24 cellular contexts compared by ENCODE assay signal in the genomic region with DNA sequence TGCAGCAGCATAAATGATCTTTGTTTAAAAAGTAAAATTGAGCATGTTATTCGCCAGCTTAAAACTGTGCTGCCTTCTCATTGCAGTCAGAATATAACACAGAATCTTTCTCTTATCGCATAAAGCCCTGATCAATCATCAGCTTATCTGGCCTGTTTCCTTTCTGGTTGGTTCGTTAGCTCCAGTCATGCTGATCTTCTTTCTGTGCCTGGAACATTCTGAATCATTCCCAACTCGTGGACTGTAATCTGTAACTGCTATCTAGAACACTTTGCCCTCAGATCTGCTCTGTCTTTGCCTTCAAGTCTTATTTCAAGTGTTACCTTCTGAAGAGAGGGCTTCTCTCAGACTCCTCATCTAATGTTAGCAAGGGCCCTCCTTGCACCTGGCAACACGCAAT. TPM values are rescaled to one million over a fixed set of nuclear protein-coding genes. Genes with fewer than 3 reads are reported as not detected.
DNase-seq lines count a peak whose midpoint lies in the region; ATAC-seq, FAIRE-seq and TF ChIP-seq lines count a peak whose summit lies in the region.
"Had no signal": no experiment of that assay in that cellular context is flagged by ENCODE, and none has a peak within 500 bp of the region (broad histone marks: within the 10 kb centered on the region; RNA-seq: fewer than 3 reads in every experiment).

No MANE protein-coding gene starts in this region.

- no peak overlapping the region for H3K9ac ChIP-seq in K562 (ENCODE audit: insufficient read depth in 1 of 2, low read depth in 2 of 2, low read length in 2 of 2)

- no peaks in the 10 kb centered on the region for H3K27me3 ChIP-seq in K562 (ENCODE audit: control insufficient read depth in 2 of 2, insufficient read depth in 2 of 2, low read length in 2 of 2)
- no peaks in the 10 kb centered on the region for H3K27me3 ChIP-seq in tibial artery
- H3K27me3 ChIP-seq: spleen had no signal

- ATAC-seq in K562, result peak; percentile 54
- ATAC-seq in effector memory CD8-positive, alpha-beta T cell (replicated peaks), result no peak
- ATAC-seq: activated CD8-positive, alpha-beta memory T cell treated with anti-CD3 and anti-CD28 coated beads, Interleukin-2, amount 10 ng/mL, durations not matched to agents 7 days and 5 days; left lobe of liver; Right ventricle myocardium inferior had no signal

- CTCF ChIA-PET in K562 (lab: Yijun Ruan, JAX; ENCODE audit: low intra/inter-chr PET ratio), result no interaction called here

- H3K27me3 Mint-ChIP-seq in effector memory CD8-positive, alpha-beta T cell, result peaks cover 26 to 39% of the 10 kb centered on the region in 2 donors

- peak; percentile 87 for TF ChIP-seq EP300 in K562 (IDR thresholded peaks at IDR 0.05; ENCODE audit: low read length)

- H2AFZ ChIP-seq in K562 (ENCODE audit: low read depth, low read length), result peak overlapping the region; percentile 73

- H3K4me1 Mint-ChIP-seq in effector memory CD8-positive, alpha-beta T cell (ENCODE audit: low read depth in 2 of 2), result no peaks in the 10 kb centered on the region
- H3K4me1 Mint-ChIP-seq: activated CD8-positive, alpha-beta memory T cell treated with anti-CD3 and anti-CD28 coated beads, Interleukin-2, amount 10 ng/mL, durations not matched to agents 7 days and 5 days; activated naive CD4-positive, alpha-beta T cell treated with anti-CD3 and anti-CD28 coated beads, Interleukin-2, amount 50 U/mL, for 24 hours; neural crest cell had no signal

- H3K4me1 ChIP-seq in K562 (replicated peaks in 1 of 2; ENCODE audit: control insufficient read depth in 2 of 2, insufficient read depth in 2 of 2, low read length in 2 of 2), result peaks cover 0 to 10% of the 10 kb centered on the region in 2 experiments; a peak in 3 of 5 replicates
- no peaks in the 10 kb centered on the region for H3K4me1 ChIP-seq in tibial artery

- H3K4me3 ChIP-seq in K562 (no peak overlapping the region), retinal pigment epithelial cell (ENCODE audit: low read length) (no peak overlapping the region), tibial artery (no peak overlapping the region)
- H3K4me3 ChIP-seq: spleen had no signal

- H3K9me3 ChIP-seq in K562 (replicated peaks; ENCODE audit: control insufficient read depth, insufficient read depth, low read depth, low read length), result no peaks in the 10 kb centered on the region
- no peaks in the 10 kb centered on the region for H3K9me3 ChIP-seq in tibial artery
- H3K9me3 ChIP-seq: spleen had no signal

- BruUV-seq in K562 (replicated peaks; lab: Mats Ljungman, UMichigan), result no TSS peak

- in situ Hi-C loops in K562 (cut with MboI), result no loop called here

- H3K36me3 ChIP-seq in K562 (ENCODE audit: control insufficient read depth, insufficient read depth, low read length), result no peaks in the 10 kb centered on the region
- no peaks in the 10 kb centered on the region for H3K36me3 ChIP-seq in tibial artery
- H3K36me3 ChIP-seq: spleen had no signal

- H4K20me1 ChIP-seq in K562 (replicated peaks; ENCODE audit: control insufficient read depth, insufficient read depth, low read length), result no peaks in the 10 kb centered on the region

- TF ChIP-seq RAD21 in K562 (CRISPR knock-in tag; conservative IDR thresholded peaks at IDR 0.05 in 1 of 2, IDR thresholded peaks at IDR 0.05 in 1 of 2), result peak in 1 of 2 experiments; percentile 10; a peak in 1 of 4 replicates

- intact Hi-C loops in K562 (cut with micrococcal nuclease), result no loop called here
- intact Hi-C loops in tibial artery (cut with DNase I; ENCODE audit: low total_unique reads), result no loop called here

- TF ChIP-seq CTCF in K562 (IDR thresholded peaks at IDR 0.05 in 2 of 3, conservative IDR thresholded peaks at IDR 0.05 in 1 of 3; ENCODE audit: insufficient read depth in 2 of 3, low read depth in 1 of 3, low read length in 3 of 3) (no peak), retinal pigment epithelial cell (conservative IDR thresholded peaks at IDR 0.05; ENCODE audit: low read depth, low read length) (no peak), tibial artery (IDR thresholded peaks at IDR 0.05) (no peak)

- peak overlapping the region; percentile 9; the same call in 1 of the 3 replicates for H3K27ac ChIP-seq in K562 (ENCODE audit: extremely low read depth, low read depth, low read length)
- H3K27ac ChIP-seq in tibial artery, result no peak overlapping the region
- H3K27ac ChIP-seq: spleen had no signal

- WGBS in K562 (ENCODE audit: insufficient coverage, low coverage, missing lambda C conversion rate), result 12% methylated on average over 5 of the region's 5 CpGs

- DNase-seq in OCI-M1 (lab: John Stamatoyannopoulos, UW), result peak; percentile 51
- DNase-seq in K562 (ENCODE audit: extremely low read depth in 1 of 4, low spot score in 3 of 4), result peak in 2 of 4 experiments; percentile 14 to 34
- peak; percentile 8 for DNase-seq in kidney glomerular epithelial cell (lab: John Stamatoyannopoulos, UW)
- peak; percentile 43 for DNase-seq in retinal pigment epithelial cell (ENCODE audit: low read depth)
- no peak for DNase-seq in effector memory CD8-positive, alpha-beta T cell
- DNase-seq in LoVo (ENCODE audit: low spot score), result no peak
- no peak for DNase-seq in tibial artery
- DNase-seq: activated CD4-positive, alpha-beta T cell treated with anti-CD3 and anti-CD28 coated beads for 48 hours; activated CD8-positive, alpha-beta memory T cell treated with anti-CD3 and anti-CD28 coated beads, Interleukin-2, amount 10 ng/mL, durations not matched to agents 7 days and 5 days; CD4-positive, alpha-beta T cell; DMS 273 treated with DMSO at 0.1 percent for 48 hours; effector memory CD4-positive, alpha-beta T cell; glutamatergic neuron; Karpas-422; NCI-H1694 treated with DMSO at 0.1 percent for 48 hours; spleen; stimulated activated CD4-positive, alpha-beta T cell treated with anti-CD3 and anti-CD28 coated beads, Interleukin-4, amount 100 ng/mL, for 1 hour; stimulated activated naive CD4-positive, alpha-beta T cell; T-helper 1 cell had no signal

- H3K4me3 Mint-ChIP-seq in effector memory CD8-positive, alpha-beta T cell, result no peak overlapping the region
- H3K4me3 Mint-ChIP-seq: activated CD8-positive, alpha-beta memory T cell treated with anti-CD3 and anti-CD28 coated beads, Interleukin-2, amount 10 ng/mL, durations not matched to agents 7 days and 5 days; activated naive CD4-positive, alpha-beta T cell treated with anti-CD3 and anti-CD28 coated beads, Interleukin-2, amount 50 U/mL, for 24 hours; CD4-positive, alpha-beta T cell; neural crest cell had no signal

- no peak overlapping the region for H3K27ac Mint-ChIP-seq in effector memory CD8-positive, alpha-beta T cell
- H3K27ac Mint-ChIP-seq: activated CD8-positive, alpha-beta memory T cell treated with anti-CD3 and anti-CD28 coated beads, Interleukin-2, amount 10 ng/mL, durations not matched to agents 7 days and 5 days; activated naive CD4-positive, alpha-beta T cell treated with anti-CD3 and anti-CD28 coated beads, Interleukin-2, amount 50 U/mL, for 24 hours; CD4-positive, alpha-beta T cell had no signal

- no peaks in the 10 kb centered on the region for H3K79me2 ChIP-seq in K562 (ENCODE audit: control insufficient read depth, insufficient read depth, low read length)

- H3K4me2 ChIP-seq in K562 (ENCODE audit: insufficient read depth, low read length), result no peak overlapping the region; the same call in 1 of the 2 replicates

- H3K36me3 Mint-ChIP-seq in effector memory CD8-positive, alpha-beta T cell (ENCODE audit: insufficient read depth), result no peaks in the 10 kb centered on the region
- H3K36me3 Mint-ChIP-seq: activated CD8-positive, alpha-beta memory T cell treated with anti-CD3 and anti-CD28 coated beads, Interleukin-2, amount 10 ng/mL, durations not matched to agents 7 days and 5 days; activated naive CD4-positive, alpha-beta T cell treated with anti-CD3 and anti-CD28 coated beads, Interleukin-2, amount 50 U/mL, for 24 hours had no signal

- no peaks in the 10 kb centered on the region for H3K9me1 ChIP-seq in K562 (ENCODE audit: control insufficient read depth, insufficient read depth, low read length)

- H3K9me3 Mint-ChIP-seq in effector memory CD8-positive, alpha-beta T cell, result no peaks in the 10 kb centered on the region
- H3K9me3 Mint-ChIP-seq: activated naive CD4-positive, alpha-beta T cell treated with anti-CD3 and anti-CD28 coated beads, Interleukin-2, amount 50 U/mL, for 24 hours; CD4-positive, alpha-beta T cell; neural crest cell had no signal

- POLR2A ChIA-PET in K562 (lab: Yijun Ruan, JAX), result interaction anchor here (0.7 to 1.1 kb wide), 2 partner anchors 12 to 16 kb away, joined by 3 read pairs; no protein-coding TSS in a partner anchor

- FAIRE-seq in K562 (lab: Jason Lieb, UNC), result no peak
- FAIRE-seq: HTR-8/SVneo had no signal

- TF ChIP-seq POLR2A in K562 (conservative IDR thresholded peaks at IDR 0.05), result no peak

TF ChIP-seq in K562, 482 proteins besides CTCF, POLR2A, EP300 and RAD21 (continues in another document):
- TF ChIP-seq GABPB1 (CRISPR knock-in tag; IDR thresholded peaks at IDR 0.05), result no peak
- no peak for TF ChIP-seq RBBP5 (IDR thresholded peaks at IDR 0.05; ENCODE audit: borderline replicate concordance, insufficient read depth, low read length, poor library complexity, severe bottlenecking)
- TF ChIP-seq ZNF311 (CRISPR knock-in tag; IDR thresholded peaks at IDR 0.05), result no peak
- TF ChIP-seq ZNF282 (CRISPR knock-in tag; IDR thresholded peaks at IDR 0.05), result no peak
- no peak for TF ChIP-seq COPS2 (conservative IDR thresholded peaks at IDR 0.05)
- TF ChIP-seq ZNF764 (CRISPR knock-in tag; IDR thresholded peaks at IDR 0.05; ENCODE audit: low read depth), result no peak

RNA-seq across cellular contexts. Expression of gene FER, which starts 11.9 kb away (rescaled TPM):
- total RNA-seq in K562 (2011; cell fraction: chromatin; rRNA removed; ENCODE audit: low replicate concordance), result 11.5 and 57.2 TPM in 2 replicates
- total RNA-seq in K562 (2011; cell fraction: nucleolus; rRNA removed), result 3.0 and 4.7 TPM in 2 replicates
- total RNA-seq in K562 (2011; cell fraction: nucleoplasm; rRNA removed), result 9.2 and 12.5 TPM in 2 replicates
- 6.7 and 9.7 TPM in 2 replicates for total RNA-seq in K562 (2014; rRNA removed)
- 18.2 and 22.5 TPM in 2 replicates for total RNA-seq in K562 (2014; rRNA removed; fragmentation: Illumina TruSeq; extraction: Trizol)
- total RNA-seq in K562 (2015; rRNA removed; fragmentation: Illumina TruSeq; extraction: Trizol), result 13.8 and 16.8 TPM in 2 replicates
- total RNA-seq in K562 (2021), result 14.3 and 16.7 TPM in 2 replicates
- polyA plus RNA-seq in K562 (2011; rRNA removed), result 6.4 and 8.5 TPM in 2 replicates
- polyA plus RNA-seq in K562 (2011; cell fraction: cytosol; rRNA removed), result 0.64 and 1.4 TPM in 2 replicates
- 3.3 and 5.0 TPM in 2 replicates for polyA plus RNA-seq in K562 (2011; cell fraction: nucleus; rRNA removed)
- polyA plus RNA-seq in K562 (2012), result 7.3 and 8.2 TPM in 2 replicates
- 6.9 and 8.9 TPM in 2 replicates for polyA plus RNA-seq in K562 (2014; fragmentation: Illumina TruSeq; extraction: Trizol)
- polyA plus RNA-seq in K562 (2014; fragmentation: Nextera tagmentation; extraction: Ambion mirVana), result 10 to 100 TPM in 1 of 2 experiments, 1 to 10 TPM in 1; 8.8 to 10.3 TPM
- 7.4 and 10.5 TPM in 2 replicates for polyA plus RNA-seq in K562 (2014; rRNA removed)
- polyA minus RNA-seq in K562 (2011; rRNA and poly(A)+ RNA removed), result 36.9 and 51.5 TPM in 2 replicates
- polyA minus RNA-seq in K562 (2011; cell fraction: cytosol; rRNA and poly(A)+ RNA removed), result 4.3 and 6.3 TPM in 2 replicates
- 12.7 and 35.9 TPM in 2 replicates for polyA minus RNA-seq in K562 (2011; cell fraction: nucleus; rRNA and poly(A)+ RNA removed)

Comparison
In these comparisons a context has a peak if more than half of its experiments do, and no peak if none do; other contexts are left out.
1. DNase-seq: peak in OCI-M1 (single experiment), kidney glomerular epithelial cell (single experiment) and retinal pigment epithelial cell (single experiment); none in effector memory CD8-positive, alpha-beta T cell (0 of 3), LoVo (single experiment) and tibial artery (0 of 2).